ENCODE assay signal across 8 cellular contexts in genomic region chr7:102433319-102434038, GRCh38. TPM values are rescaled to one million over a fixed set of nuclear protein-coding genes. Genes with fewer than 3 reads are reported as not detected.
A peak's percentile ranks its signal among the peaks of the same experiment; 100 is the strongest.
DNase-seq lines count a peak whose midpoint lies in the region; ATAC-seq, FAIRE-seq and TF ChIP-seq lines count a peak whose summit lies in the region.

Gene ORAI2, plus strand, starts transcription at chr7:102433575. Its CDS starts 5,382 bp downstream, at chr7:102438957.

- H3K4me3 ChIP-seq in GM12864 (ENCODE audit: low read depth, low read length) (peak within 1 kb of the TSS; percentile 88), bronchial epithelial cell (ENCODE audit: low read depth, low read length) (peak within 1 kb of the TSS; percentile 55)

- intact Hi-C loops in activated B cell treated with CpG ODN at 0.5 μM for 24 hours (cut with micrococcal nuclease) = loop anchor here (1.0 to 2.0 kb wide), 3 partner anchors 7 to 31 kb away; partner anchors contain the start of genes ALKBH4 and LRWD1

- TF ChIP-seq CTCF in GM12864 (IDR thresholded peaks at IDR 0.05; ENCODE audit: low read depth, low read length, missing control alignments) (no peak), activated B cell treated with CpG ODN at 0.5 μM for 24 hours (IDR thresholded peaks at IDR 0.05) (no peak), bronchial epithelial cell (IDR thresholded peaks at IDR 0.05; ENCODE audit: insufficient read depth, low read length, severe bottlenecking) (no peak)

- no peaks in the 10 kb centered on the region for H3K9me3 Mint-ChIP-seq in activated B cell treated with CpG ODN at 0.5 μM for 24 hours

- H3K36me3 ChIP-seq in bronchial epithelial cell (ENCODE audit: control insufficient read depth, insufficient read depth, low read length) = no peaks in the 10 kb centered on the region

- H3K27me3 Mint-ChIP-seq in activated B cell treated with CpG ODN at 0.5 μM for 24 hours = no peaks in the 10 kb centered on the region

- ATAC-seq in activated B cell treated with CpG ODN at 0.5 μM for 24 hours (ENCODE audit: low read depth) = peak; percentile 57
- no peak for ATAC-seq in HG03469 (IDR thresholded peaks at IDR 0.05; ENCODE audit: unreplicated experiment)

- no peaks in the 10 kb centered on the region for H3K27me3 ChIP-seq in bronchial epithelial cell (ENCODE audit: control insufficient read depth, insufficient read depth, low read length)

- DNase-seq in GM12864 (ENCODE audit: low read depth) (no peak), HEK293T (ENCODE audit: extremely low spot score) (peak; percentile 86), NCI-H128 (lab: John Stamatoyannopoulos, UW; ENCODE audit: unreplicated experiment) (peak; percentile 21), activated B cell treated with CpG ODN at 0.5 μM for 24 hours (peak; percentile 89), bronchial epithelial cell (ENCODE audit: low read depth) (no peak), iris pigment epithelial cell (ENCODE audit: low read depth) (peak; percentile 58)
- DNase-seq in stimulated activated CD4-positive, alpha-beta T cell treated with anti-CD3 and anti-CD28 coated beads, Interleukin-12 subunit alpha, Interleukin-12 subunit beta, amount 100 ng/mL, for 24 hours (ENCODE audit: low read depth in 2 of 2) = peak; percentile 61 to 81

- peaks cover 80% of the 10 kb centered on the region for H3K4me1 Mint-ChIP-seq in activated B cell treated with CpG ODN at 0.5 μM for 24 hours

- FAIRE-seq in bronchial epithelial cell (lab: Jason Lieb, UNC) = no peak

- POLR2A ChIA-PET in HEK293T (lab: Yijun Ruan, JAX) = interaction anchor here (0.9 kb wide), 1 partner anchor 31 kb away, joined by 3 read pairs; the partner anchor contains the start of genes ALKBH4 and LRWD1
- POLR2A ChIA-PET in activated B cell treated with CpG ODN at 0.5 μM for 24 hours (lab: Charles Lee) = interaction anchor here (0.6 to 32.9 kb wide), 11 partner anchors 8 to 1049 kb away, joined by 3 to 886 read pairs (median 4); partner anchors contain the start of genes ALKBH4, LRWD1 and PRKRIP1

- CTCF ChIA-PET in HEK293T (lab: Yijun Ruan, JAX) = no interaction called here
- CTCF ChIA-PET in activated B cell treated with CpG ODN at 0.5 μM for 24 hours (lab: Charles Lee) = interaction anchor here (1.1 to 2.3 kb wide), 4 partner anchors 17 to 29 kb away, joined by 4 to 15 read pairs (median 8); no protein-coding TSS in a partner anchor

- peak within 1 kb of the TSS; percentile 89 for H3K4me3 Mint-ChIP-seq in activated B cell treated with CpG ODN at 0.5 μM for 24 hours

- H3K36me3 Mint-ChIP-seq in activated B cell treated with CpG ODN at 0.5 μM for 24 hours (ENCODE audit: low read depth) = peaks cover 24% of the 10 kb centered on the region

- H3K27ac Mint-ChIP-seq in activated B cell treated with CpG ODN at 0.5 μM for 24 hours = peak within 1 kb of the TSS; percentile 100

TF ChIP-seq in HEK293T, 16 proteins besides CTCF, POLR2A, EP300 and RAD21:
- no peak for TF ChIP-seq SUZ12 (IDR thresholded peaks at IDR 0.05)
- TF ChIP-seq NFRKB (IDR thresholded peaks at IDR 0.05) = no peak
- TF ChIP-seq FOXM1 (IDR thresholded peaks at IDR 0.05; ENCODE audit: borderline replicate concordance) = no peak
- TF ChIP-seq L3MBTL2 (conservative IDR thresholded peaks at IDR 0.05) = no peak
- no peak for TF ChIP-seq ELF4 (IDR thresholded peaks at IDR 0.05)
- TF ChIP-seq FOXA1 (IDR thresholded peaks at IDR 0.05) = no peak
- no peak for TF ChIP-seq ZNF384 (IDR thresholded peaks at IDR 0.05)
- no peak for TF ChIP-seq BHLHE40 (IDR thresholded peaks at IDR 0.05; ENCODE audit: borderline replicate concordance)

RNA-seq across cellular contexts. Expression of gene ORAI2, which starts in this region (rescaled TPM):
- total RNA-seq in activated B cell treated with CpG ODN at 0.5 μM for 24 hours (167 and 184 TPM in 2 replicates), bronchial epithelial cell (4.7 and 6.9 TPM in 2 replicates)

Comparison
In these comparisons a context has a peak if more than half of its experiments do, and no peak if none do; other contexts are left out.
1. RNA of gene ORAI2 (total RNA-seq): 167 to 184 TPM in activated B cell treated with CpG ODN at 0.5 μM for 24 hours; 4.7 to 6.9 TPM in bronchial epithelial cell; every median in the first group is over 10 times any median in the second.
2. DNase-seq: peak in HEK293T (single experiment), NCI-H128 (single experiment), activated B cell treated with CpG ODN at 0.5 μM for 24 hours (single experiment), iris pigment epithelial cell (single experiment) and stimulated activated CD4-positive, alpha-beta T cell treated with anti-CD3 and anti-CD28 coated beads, Interleukin-12 subunit alpha, Interleukin-12 subunit beta, amount 100 ng/mL, for 24 hours (2 of 2); none in GM12864 (single experiment) and bronchial epithelial cell (single experiment).